In the genomic region with DNA sequence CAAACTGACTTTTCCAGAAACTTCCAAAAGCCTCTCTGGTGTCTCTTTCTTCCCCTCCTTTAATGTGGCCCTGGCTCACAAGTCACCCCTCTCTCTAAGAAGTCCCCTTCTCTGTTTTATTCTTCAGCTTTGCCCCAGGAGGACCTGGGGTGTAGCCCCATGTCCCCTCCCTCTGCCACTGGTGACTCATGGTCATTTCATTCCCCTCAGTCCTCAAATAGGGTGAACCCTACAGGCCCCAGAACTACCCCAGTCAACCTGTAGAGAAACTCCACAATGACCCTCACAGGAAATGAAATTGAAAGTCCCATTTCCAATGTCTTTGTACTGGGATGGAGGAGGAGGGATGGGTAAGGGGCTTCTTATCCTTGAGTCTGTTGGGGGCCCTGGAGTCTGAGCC, we compare ENCODE assay signal across 16 cellular contexts. TPM values are rescaled to one million over a fixed set of nuclear protein-coding genes. Genes with fewer than 3 reads are reported as not detected.
"Had no signal": no experiment of that assay in that cellular context is flagged by ENCODE, and none has a peak within 500 bp of the region (broad histone marks: within the 10 kb centered on the region; RNA-seq: fewer than 3 reads in every experiment).

No MANE protein-coding gene starts in this region.

- H3K27me3 ChIP-seq: pancreas had no signal

- H3K36me3 Mint-ChIP-seq: immature natural killer cell had no signal

- H3K4me3 Mint-ChIP-seq: immature natural killer cell had no signal

- ATAC-seq: activated CD4-positive, CD25-positive, alpha-beta regulatory T cell treated with anti-CD3 and anti-CD28 coated beads, Interleukin-2, amount 50 U/mL, for 24 hours; lower lobe of right lung; pancreas had no signal

- H3K9me3 Mint-ChIP-seq: immature natural killer cell had no signal

- H3K4me1 Mint-ChIP-seq: immature natural killer cell had no signal

- H3K4me3 ChIP-seq: lower lobe of right lung, pancreas, SJSA1, suprapubic skin had no signal

- H3K36me3 ChIP-seq: lower lobe of right lung, pancreas, SJSA1, suprapubic skin had no signal

- H3K27ac ChIP-seq: epithelial cell of prostate, lower lobe of right lung, pancreas, SJSA1, suprapubic skin had no signal

- DNase-seq: activated naive CD4-positive, alpha-beta T cell treated with Interleukin-2 at 50 U/mL for 16 hours; glutamatergic neuron; immature natural killer cell; lower lobe of right lung; pancreas; retina; small intestine; stimulated activated CD4-positive, alpha-beta T cell treated with anti-CD3 and anti-CD28 coated beads, Interleukin-4, amount 100 ng/mL, for 24 hours; stimulated activated naive CD4-positive, alpha-beta T cell treated with Interleukin-2 at 50 U/mL for 16 hours had no signal

- H3K9me3 ChIP-seq: lower lobe of right lung, pancreas, SJSA1, suprapubic skin had no signal

- H3K4me1 ChIP-seq: lower lobe of right lung, pancreas had no signal

- H3K27ac Mint-ChIP-seq: immature natural killer cell had no signal

RNA-seq across cellular contexts. Expression of a gene that starts 10.3 kb away (rescaled TPM):
- total RNA-seq: activated CD8-positive, alpha-beta memory T cell treated with anti-CD3 and anti-CD28 coated beads for 36 hours; bronchial epithelial cell; dermis microvascular lymphatic vessel endothelial cell had no signal
